In genomic region chr6:33428891-33429744, GRCh38 we compare ENCODE assay signal across 6 cellular contexts. TPM values are rescaled to one million over a fixed set of nuclear protein-coding genes. Genes with fewer than 3 reads are reported as not detected.
DNase-seq lines count a peak whose midpoint lies in the region; ATAC-seq, FAIRE-seq and TF ChIP-seq lines count a peak whose summit lies in the region.

No MANE protein-coding gene starts in this region.

- no peak overlapping the region for H2AFZ ChIP-seq in Karpas-422 (ENCODE audit: low read length)

- no peaks in the 10 kb centered on the region for H3K9me3 ChIP-seq in Karpas-422 (ENCODE audit: low read length)

- peak overlapping the region; percentile 56 for H3K27ac ChIP-seq in Karpas-422 (ENCODE audit: low read length)

- peak; percentile 7 for FAIRE-seq in bronchial epithelial cell (lab: Jason Lieb, UNC)

- H3K9me2 ChIP-seq in Karpas-422 (replicated peaks; ENCODE audit: insufficient read depth, low read length): no peaks in the 10 kb centered on the region

- peak overlapping the region; percentile 81 for H3K9ac ChIP-seq in Karpas-422 (ENCODE audit: low read length)

- no peaks in the 10 kb centered on the region for H4K20me1 ChIP-seq in Karpas-422 (ENCODE audit: insufficient read depth, low read depth, low read length)

- no peaks in the 10 kb centered on the region for H3K27me3 ChIP-seq in Karpas-422 (ENCODE audit: low read length)
- no peaks in the 10 kb centered on the region for H3K27me3 ChIP-seq in bronchial epithelial cell (ENCODE audit: control insufficient read depth, insufficient read depth, low read length)

- H3K4me2 ChIP-seq in Karpas-422 (ENCODE audit: low read depth, low read length, poor library complexity, severe bottlenecking): peak overlapping the region; percentile 96

- H3K79me2 ChIP-seq in Karpas-422 (ENCODE audit: low read length): peaks cover 56% of the 10 kb centered on the region

- H3K4me3 ChIP-seq in Karpas-422 (ENCODE audit: low read length) (peak overlapping the region; percentile 64), bronchial epithelial cell (ENCODE audit: low read depth, low read length) (no peak overlapping the region), retinal pigment epithelial cell (ENCODE audit: low read length) (peak overlapping the region; percentile 50)

- no peaks in the 10 kb centered on the region for H3K36me3 ChIP-seq in Karpas-422 (ENCODE audit: insufficient read depth, low read length)
- no peaks in the 10 kb centered on the region for H3K36me3 ChIP-seq in bronchial epithelial cell (ENCODE audit: control insufficient read depth, insufficient read depth, low read length)

- TF ChIP-seq CTCF in bronchial epithelial cell (IDR thresholded peaks at IDR 0.05; ENCODE audit: insufficient read depth, low read length, severe bottlenecking) (no peak), retinal pigment epithelial cell (conservative IDR thresholded peaks at IDR 0.05; ENCODE audit: low read depth, low read length) (no peak)

- ATAC-seq in GM18858 (IDR thresholded peaks at IDR 0.05; ENCODE audit: unreplicated experiment): no peak

- peak; percentile 57 for DNase-seq in Karpas-422
- DNase-seq in bronchial epithelial cell (ENCODE audit: low read depth): no peak
- DNase-seq in retinal pigment epithelial cell (ENCODE audit: low read depth): no peak
- DNase-seq in NK-92 treated with Interleukin-12 subunit alpha and Interleukin-12 subunit beta, amount 100 ng/mL, for 24 hours (lab: John Stamatoyannopoulos, UW): no peak
- DNase-seq in SK-N-DZ (ENCODE audit: low spot score): no peak

- peaks cover 78% of the 10 kb centered on the region for H3K4me1 ChIP-seq in Karpas-422 (ENCODE audit: low read length)

RNA-seq across cellular contexts. Expression of gene SYNGAP1, which starts 9.3 kb away (rescaled TPM):
- 16.3 and 16.7 TPM in 2 replicates for total RNA-seq in Karpas-422 (2014; rRNA removed; shearing (Covaris generic); ENCODE audit: low replicate concordance)
- 0.79 and 0.90 TPM in 2 replicates for total RNA-seq in bronchial epithelial cell
- polyA plus RNA-seq in SK-N-DZ (2014; cell fraction: cytosol; rRNA removed): 6.5 and 8.6 TPM in 2 replicates
- polyA plus RNA-seq in SK-N-DZ (2014; cell fraction: nucleus; rRNA removed): 18.6 and 35.4 TPM in 2 replicates

RNA-seq across cellular contexts. Expression of gene CUTA, which starts 11.2 kb away (rescaled TPM):
- 223 and 260 TPM in 2 replicates for total RNA-seq in Karpas-422 (2014; rRNA removed; shearing (Covaris generic); ENCODE audit: low replicate concordance)
- total RNA-seq in bronchial epithelial cell: 37.1 and 42.5 TPM in 2 replicates
- polyA plus RNA-seq in SK-N-DZ (2014; cell fraction: cytosol; rRNA removed): 267 and 272 TPM in 2 replicates
- 200 and 234 TPM in 2 replicates for polyA plus RNA-seq in SK-N-DZ (2014; cell fraction: nucleus; rRNA removed)

RNA-seq across cellular contexts. Expression of gene PHF1, which starts 18.3 kb away (rescaled TPM):
- total RNA-seq in Karpas-422 (2014; rRNA removed; shearing (Covaris generic); ENCODE audit: low replicate concordance): 32.6 and 66.6 TPM in 2 replicates
- total RNA-seq in bronchial epithelial cell: 7.6 and 13.2 TPM in 2 replicates
- 34.8 and 38.5 TPM in 2 replicates for polyA plus RNA-seq in SK-N-DZ (2014; cell fraction: cytosol; rRNA removed)
- 264 and 294 TPM in 2 replicates for polyA plus RNA-seq in SK-N-DZ (2014; cell fraction: nucleus; rRNA removed)

RNA-seq across cellular contexts. Expression of gene ZBTB9, which starts 25.3 kb away (rescaled TPM):
- total RNA-seq in Karpas-422 (2014; rRNA removed; shearing (Covaris generic); ENCODE audit: low replicate concordance): 5.1 and 6.8 TPM in 2 replicates
- 5.9 and 6.3 TPM in 2 replicates for total RNA-seq in bronchial epithelial cell
- 7.4 and 7.6 TPM in 2 replicates for polyA plus RNA-seq in SK-N-DZ (2014; cell fraction: cytosol; rRNA removed)
- 11.4 and 23.1 TPM in 2 replicates for polyA plus RNA-seq in SK-N-DZ (2014; cell fraction: nucleus; rRNA removed)

RNA-seq across cellular contexts. Expression of gene KIFC1, which starts 37.5 kb away (rescaled TPM):
- 37.8 and 42.8 TPM in 2 replicates for total RNA-seq in Karpas-422 (2014; rRNA removed; shearing (Covaris generic); ENCODE audit: low replicate concordance)
- total RNA-seq in bronchial epithelial cell: 0.26 TPM in 2 replicates
- 130 and 153 TPM in 2 replicates for polyA plus RNA-seq in SK-N-DZ (2014; cell fraction: cytosol; rRNA removed)
- 192 and 214 TPM in 2 replicates for polyA plus RNA-seq in SK-N-DZ (2014; cell fraction: nucleus; rRNA removed)
